16 cellular contexts compared by ENCODE assay signal in the genomic region with DNA sequence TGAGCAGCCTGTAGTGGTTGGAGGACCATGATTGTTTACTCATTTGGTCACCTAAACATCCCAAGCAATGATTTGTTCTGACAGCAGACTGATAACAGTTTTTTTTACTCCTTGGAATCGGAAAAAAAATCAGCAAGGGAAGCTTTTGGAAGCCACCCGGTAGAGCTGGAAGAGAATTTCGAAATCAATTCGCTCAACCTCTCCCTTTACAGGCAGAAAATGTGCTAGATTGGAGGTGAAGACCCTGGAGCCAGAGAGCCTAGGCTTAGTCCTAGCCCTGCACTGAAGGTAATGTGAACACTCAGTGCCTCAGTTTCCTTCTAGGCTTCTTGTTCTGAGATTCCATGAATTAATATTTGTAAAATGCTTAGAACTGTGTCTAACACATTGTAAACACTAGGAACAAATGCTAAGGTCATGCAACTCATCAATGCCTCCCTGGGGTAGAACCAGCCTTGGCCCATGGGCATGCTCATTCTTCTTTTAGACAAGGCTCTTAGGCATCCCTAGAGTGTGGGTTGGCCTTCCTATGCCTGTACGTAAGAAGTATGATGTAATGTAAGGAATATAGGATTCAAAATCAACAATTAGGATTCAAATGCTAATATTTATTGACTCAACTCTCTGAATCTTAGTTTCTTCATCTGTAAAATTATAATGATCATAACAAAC. TPM values are rescaled to one million over a fixed set of nuclear protein-coding genes. Genes with fewer than 3 reads are reported as not detected.
"Had no signal": no experiment of that assay in that cellular context is flagged by ENCODE, and none has a peak within 500 bp of the region (broad histone marks: within the 10 kb centered on the region; RNA-seq: fewer than 3 reads in every experiment).

No MANE protein-coding gene starts in this region.

- H3K27ac ChIP-seq: ascending aorta, dorsolateral prefrontal cortex, esophagus squamous epithelium, foreskin keratinocyte, pancreas had no signal

- H3K9me3 Mint-ChIP-seq: activated CD8-positive, alpha-beta T cell treated with anti-CD3 and anti-CD28 coated beads for 36 hours; activated naive CD8-positive, alpha-beta T cell treated with anti-CD3 and anti-CD28 coated beads, Interleukin-2, amount 10 ng/mL, durations not matched to agents 7 days and 5 days; activated T-cell treated with anti-CD3 and anti-CD28 coated beads, Interleukin-2, amount 50 U/mL, for 72 hours had no signal

- FAIRE-seq: endometrium, pancreas, urothelium cell line had no signal

- H3K4me1 ChIP-seq: foreskin keratinocyte had no signal

- H3K27me3 Mint-ChIP-seq: activated CD8-positive, alpha-beta T cell treated with anti-CD3 and anti-CD28 coated beads for 36 hours had no signal

- H3K9me3 ChIP-seq: ascending aorta, esophagus squamous epithelium, pancreas had no signal

- H3K4me1 Mint-ChIP-seq: activated naive CD8-positive, alpha-beta T cell treated with anti-CD3 and anti-CD28 coated beads, Interleukin-2, amount 10 ng/mL, durations not matched to agents 7 days and 5 days had no signal

- H3K36me3 ChIP-seq: ascending aorta, esophagus squamous epithelium, pancreas had no signal

- H3K4me3 Mint-ChIP-seq: activated CD8-positive, alpha-beta T cell treated with anti-CD3 and anti-CD28 coated beads for 36 hours; activated naive CD8-positive, alpha-beta T cell treated with anti-CD3 and anti-CD28 coated beads, Interleukin-2, amount 10 ng/mL, durations not matched to agents 7 days and 5 days; activated T-cell treated with anti-CD3 and anti-CD28 coated beads, Interleukin-2, amount 50 U/mL, for 72 hours had no signal

- H3K27me3 ChIP-seq: ascending aorta, esophagus squamous epithelium, foreskin keratinocyte, pancreas had no signal

- H3K4me3 ChIP-seq: ascending aorta, dorsolateral prefrontal cortex, esophagus squamous epithelium, lung, pancreas had no signal

- H3K27ac Mint-ChIP-seq: activated CD8-positive, alpha-beta T cell treated with anti-CD3 and anti-CD28 coated beads for 36 hours; activated naive CD8-positive, alpha-beta T cell treated with anti-CD3 and anti-CD28 coated beads, Interleukin-2, amount 10 ng/mL, durations not matched to agents 7 days and 5 days; activated T-cell treated with anti-CD3 and anti-CD28 coated beads, Interleukin-2, amount 50 U/mL, for 72 hours had no signal

- ATAC-seq: activated CD8-positive, alpha-beta T cell treated with anti-CD3 and anti-CD28 coated beads for 36 hours; activated T-cell treated with anti-CD3 and anti-CD28 coated beads, Interleukin-2, amount 50 U/mL, for 72 hours; foreskin keratinocyte; left cardiac atrium; pancreas had no signal

- DNase-seq: activated CD8-positive, alpha-beta memory T cell treated with anti-CD3 and anti-CD28 coated beads, Interleukin-2, amount 50 U/mL, for 4 hours; activated CD8-positive, alpha-beta T cell treated with anti-CD3 and anti-CD28 coated beads for 36 hours; activated gamma-delta T cell treated with Interleukin-2 at 50 U/mL for 16 hours; activated naive CD8-positive, alpha-beta T cell treated with anti-CD3 and anti-CD28 coated beads, Interleukin-2, amount 10 ng/mL, durations not matched to agents 7 days and 5 days; activated T-cell treated with anti-CD3 and anti-CD28 coated beads, Interleukin-2, amount 50 U/mL, for 72 hours; dorsolateral prefrontal cortex; esophagus squamous epithelium; foreskin keratinocyte; left cardiac atrium; midbrain; stimulated activated CD4-positive, alpha-beta T cell treated with anti-CD3 and anti-CD28 coated beads, Interleukin-15, amount 100 ng/mL, for 24 hours had no signal

RNA-seq across cellular contexts. Expression of a gene that starts 52.7 kb away (rescaled TPM):
- total RNA-seq: activated naive CD8-positive, alpha-beta T cell treated with anti-CD3 and anti-CD28 coated beads, Interleukin-2, amount 10 ng/mL, durations not matched to agents 7 days and 5 days had no signal
